ENCODE assay signal across 1 cellular context in the genomic region with DNA sequence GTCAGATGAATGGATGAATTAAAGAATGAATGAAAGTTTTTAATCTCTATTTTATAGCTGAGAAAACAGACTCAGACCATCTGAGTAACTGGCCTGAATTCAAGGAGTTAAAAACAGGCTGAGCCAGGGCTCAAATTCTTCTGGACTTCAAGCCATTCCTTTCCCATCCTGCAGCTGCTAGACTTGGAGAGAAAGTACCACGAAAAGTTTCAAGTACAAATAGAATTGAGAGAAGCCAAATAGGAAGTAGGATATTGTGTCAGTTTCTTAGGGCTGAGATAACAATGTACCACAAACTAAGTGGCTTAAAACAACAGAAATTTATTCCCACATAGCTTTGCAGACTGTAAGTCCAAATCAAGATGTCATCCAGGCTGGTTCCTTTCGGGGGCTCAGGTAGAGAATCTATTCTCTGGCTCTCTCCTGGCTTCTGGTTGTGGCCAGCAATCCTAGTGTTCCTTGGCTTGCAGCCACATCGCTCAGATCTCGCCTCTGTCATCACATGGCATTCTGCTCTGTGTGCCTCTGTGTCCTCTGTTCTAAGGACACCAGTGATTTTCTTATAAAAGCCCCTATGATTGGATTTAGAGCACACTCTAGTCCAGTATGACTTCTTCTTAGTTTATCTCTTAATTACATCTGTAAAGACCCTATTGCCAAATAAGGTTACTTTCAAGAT.
A peak's percentile ranks its signal among the peaks of the same experiment; 100 is the strongest.
TF ChIP-seq lines count a peak whose summit lies in the region.

No MANE protein-coding gene starts in this region.

TF ChIP-seq in K562, 482 proteins besides CTCF, POLR2A, EP300 and RAD21 (continued from another document):
- TF ChIP-seq, protein P1, sequence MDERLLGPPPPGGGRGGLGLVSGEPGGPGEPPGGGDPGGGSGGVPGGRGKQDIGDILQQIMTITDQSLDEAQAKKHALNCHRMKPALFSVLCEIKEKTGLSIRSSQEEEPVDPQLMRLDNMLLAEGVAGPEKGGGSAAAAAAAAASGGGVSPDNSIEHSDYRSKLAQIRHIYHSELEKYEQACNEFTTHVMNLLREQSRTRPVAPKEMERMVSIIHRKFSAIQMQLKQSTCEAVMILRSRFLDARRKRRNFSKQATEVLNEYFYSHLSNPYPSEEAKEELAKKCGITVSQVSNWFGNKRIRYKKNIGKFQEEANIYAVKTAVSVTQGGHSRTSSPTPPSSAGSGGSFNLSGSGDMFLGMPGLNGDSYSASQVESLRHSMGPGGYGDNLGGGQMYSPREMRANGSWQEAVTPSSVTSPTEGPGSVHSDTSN (CRISPR knock-in tag; IDR thresholded peaks at IDR 0.05; ENCODE audit: low read depth) = no peak
- TF ChIP-seq, protein P1 (tag; conservative IDR thresholded peaks at IDR 0.05; ENCODE audit: low read depth) = peak; percentile 36; the same call in 1 of the 2 replicates
